ENCODE assay signal across 12 cellular contexts in genomic region chr11:57432714-57433163, GRCh38. TPM values are rescaled to one million over a fixed set of nuclear protein-coding genes. Genes with fewer than 3 reads are reported as not detected.
A peak's percentile ranks its signal among the peaks of the same experiment; 100 is the strongest.
DNase-seq lines count a peak whose midpoint lies in the region; ATAC-seq and TF ChIP-seq lines count a peak whose summit lies in the region.
"Had no signal": no experiment of that assay in that cellular context is flagged by ENCODE, and none has a peak within 500 bp of the region (broad histone marks: within the 10 kb centered on the region; RNA-seq: fewer than 3 reads in every experiment).

No MANE protein-coding gene starts in this region.

- no peaks in the 10 kb centered on the region for H3K9me3 Mint-ChIP-seq in stimulated activated naive B cell treated with anti-CD40 and anti-IgM and Interleukin-4, amounts not matched to agents 10 μg/mL and 1 μg/mL and 100 μg/mL, for 72 hours
- H3K9me3 Mint-ChIP-seq: naive thymus-derived CD8-positive, alpha-beta T cell had no signal

- peak; percentile 50 to 68 for ATAC-seq in stimulated activated naive B cell treated with anti-CD40 and anti-IgM and Interleukin-4, amounts not matched to agents 10 μg/mL and 1 μg/mL and 100 μg/mL, for 72 hours (replicated peaks)
- ATAC-seq in HG02798 (IDR thresholded peaks at IDR 0.05; ENCODE audit: poor library complexity, unreplicated experiment), result no peak
- ATAC-seq: HCT116; naive thymus-derived CD8-positive, alpha-beta T cell had no signal

- TF ChIP-seq CTCF in choroid plexus epithelial cell (conservative IDR thresholded peaks at IDR 0.05; ENCODE audit: low read depth, low read length), result no peak

- no peak overlapping the region for H3K4me3 Mint-ChIP-seq in stimulated activated naive B cell treated with anti-CD40 and anti-IgM and Interleukin-4, amounts not matched to agents 10 μg/mL and 1 μg/mL and 100 μg/mL, for 72 hours
- H3K4me3 Mint-ChIP-seq: naive thymus-derived CD8-positive, alpha-beta T cell had no signal

- DNase-seq in activated CD4-positive, alpha-beta T cell treated with anti-CD3 and anti-CD28 coated beads, Interleukin-2, amount 50 U/mL, for 48 hours, result peak; percentile 36 to 50
- DNase-seq in activated CD4-positive, alpha-beta T cell treated with anti-CD3 and anti-CD28 coated beads for 1 hour, result no peak
- DNase-seq in NOMO-1 treated with dmso at 0.1 percent for 144 hours (lab: John Stamatoyannopoulos, UW; ENCODE audit: unreplicated experiment) (peak; percentile 38), choroid plexus epithelial cell (ENCODE audit: low read depth) (peak; percentile 92), SJCRH30 (no peak), DMS53 treated with DMSO at 0.1 percent for 48 hours (lab: John Stamatoyannopoulos, UW; ENCODE audit: unreplicated experiment) (no peak)
- no peak for DNase-seq in stimulated activated naive B cell treated with anti-CD40 and anti-IgM and Interleukin-4, amounts not matched to agents 10 μg/mL and 1 μg/mL and 100 μg/mL, for 72 hours

- H3K36me3 ChIP-seq in SJCRH30, result no peaks in the 10 kb centered on the region

- peaks cover 4 to 7% of the 10 kb centered on the region in 2 donors for H3K27me3 Mint-ChIP-seq in stimulated activated naive B cell treated with anti-CD40 and anti-IgM and Interleukin-4, amounts not matched to agents 10 μg/mL and 1 μg/mL and 100 μg/mL, for 72 hours
- H3K27me3 Mint-ChIP-seq: naive thymus-derived CD8-positive, alpha-beta T cell had no signal

- H3K27ac ChIP-seq in SJCRH30, result no peak overlapping the region

- H3K4me3 ChIP-seq in choroid plexus epithelial cell (ENCODE audit: low read depth, low read length), result no peak overlapping the region
- H3K4me3 ChIP-seq in SJCRH30, result no peak overlapping the region

- H3K4me1 ChIP-seq in SJCRH30, result no peaks in the 10 kb centered on the region

- H3K27me3 ChIP-seq in SJCRH30, result peaks cover 4% of the 10 kb centered on the region; the same call in 1 of the 2 replicates

- H3K36me3 Mint-ChIP-seq in stimulated activated naive B cell treated with anti-CD40 and anti-IgM and Interleukin-4, amounts not matched to agents 10 μg/mL and 1 μg/mL and 100 μg/mL, for 72 hours, result no peaks in the 10 kb centered on the region
- H3K36me3 Mint-ChIP-seq: naive thymus-derived CD8-positive, alpha-beta T cell had no signal

- H3K4me1 Mint-ChIP-seq in stimulated activated naive B cell treated with anti-CD40 and anti-IgM and Interleukin-4, amounts not matched to agents 10 μg/mL and 1 μg/mL and 100 μg/mL, for 72 hours, result peaks cover 10 to 16% of the 10 kb centered on the region in 2 donors

- H3K27ac Mint-ChIP-seq in stimulated activated naive B cell treated with anti-CD40 and anti-IgM and Interleukin-4, amounts not matched to agents 10 μg/mL and 1 μg/mL and 100 μg/mL, for 72 hours, result no peak overlapping the region

- no peaks in the 10 kb centered on the region for H3K9me3 ChIP-seq in SJCRH30 (replicated peaks)

RNA-seq across cellular contexts. Expression of gene SLC43A3, which starts 5.8 kb away (rescaled TPM):
- 0.12 TPM in 1 of 2 replicates, not detected in the other for total RNA-seq in SJCRH30 (2014; rRNA removed; shearing (Covaris generic))

RNA-seq across cellular contexts. Expression of gene RTN4RL2, which starts 27.6 kb away (rescaled TPM):
- total RNA-seq in SJCRH30 (2014; rRNA removed; shearing (Covaris generic)), result 0.26 and 0.35 TPM in 2 replicates
- total RNA-seq: dermis microvascular lymphatic vessel endothelial cell; naive thymus-derived CD8-positive, alpha-beta T cell had no signal

RNA-seq across cellular contexts. Expression of gene PRG2, which starts 42.3 kb away (rescaled TPM):
- not detected in 2 replicates for total RNA-seq in SJCRH30 (2014; rRNA removed; shearing (Covaris generic))
- total RNA-seq: naive thymus-derived CD8-positive, alpha-beta T cell; temporal lobe had no signal

RNA-seq across cellular contexts. Expression of gene PRG3, which starts 51.8 kb away (rescaled TPM):
- not detected in 2 replicates for total RNA-seq in SJCRH30 (2014; rRNA removed; shearing (Covaris generic))
- total RNA-seq: dermis microvascular lymphatic vessel endothelial cell; naive thymus-derived CD8-positive, alpha-beta T cell; temporal lobe had no signal

Comparison
In these comparisons a context has a peak if more than half of its experiments do, and no peak if none do; other contexts are left out.
1. DNase-seq: peak in activated CD4-positive, alpha-beta T cell treated with anti-CD3 and anti-CD28 coated beads, Interleukin-2, amount 50 U/mL, for 48 hours (2 of 2), NOMO-1 treated with dmso at 0.1 percent for 144 hours (single experiment) and choroid plexus epithelial cell (single experiment); none in activated CD4-positive, alpha-beta T cell treated with anti-CD3 and anti-CD28 coated beads for 1 hour (single experiment), stimulated activated naive B cell treated with anti-CD40 and anti-IgM and Interleukin-4, amounts not matched to agents 10 μg/mL and 1 μg/mL and 100 μg/mL, for 72 hours (single experiment), SJCRH30 (0 of 2) and DMS53 treated with DMSO at 0.1 percent for 48 hours (single experiment).